Comparison of ENCODE assay signal across 8 cellular contexts in genomic region chr12:2739832-2740641, GRCh38. TPM values are rescaled to one million over a fixed set of nuclear protein-coding genes. Genes with fewer than 3 reads are reported as not detected.
DNase-seq lines count a peak whose midpoint lies in the region; FAIRE-seq and TF ChIP-seq lines count a peak whose summit lies in the region.

No MANE protein-coding gene starts in this region.

- FAIRE-seq in D721Med (lab: Jason Lieb, UNC): no peak

- TF ChIP-seq CTCF in D721Med (IDR thresholded peaks at IDR 0.05; ENCODE audit: insufficient read depth, missing control alignments): peak; percentile 50

- DNase-seq in D721Med (ENCODE audit: insufficient read length, low spot score) (no peak), NCI-H1105 (lab: John Stamatoyannopoulos, UW) (peak; percentile 22), cerebellum (ENCODE audit: low spot score) (peak; percentile 48), middle frontal gyrus (ENCODE audit: extremely low spot score, low spot score) (peak; percentile 27), ecto neural progenitor cell (ENCODE audit: low spot score) (no peak), mesenteric fat pad (ENCODE audit: low spot score) (no peak), ureter (ENCODE audit: low spot score) (no peak)
- DNase-seq in activated naive CD4-positive, alpha-beta T cell treated with anti-CD3 and anti-CD28 coated beads, Interleukin-2, amount 50 U/mL, for 16 hours: no peak

RNA-seq across cellular contexts. Expression of gene FKBP4, which starts 54.7 kb away (rescaled TPM):
- 39.7 TPM for total RNA-seq in cerebellum
- total RNA-seq in mesenteric fat pad: 51.3 TPM
- 115 TPM for total RNA-seq in ureter

Comparison
In these comparisons a context has a peak if more than half of its experiments do, and no peak if none do; other contexts are left out.
1. DNase-seq: peak in NCI-H1105 (single experiment), cerebellum (single experiment) and middle frontal gyrus (single experiment); none in D721Med (single experiment), ecto neural progenitor cell (single experiment), mesenteric fat pad (single experiment), activated naive CD4-positive, alpha-beta T cell treated with anti-CD3 and anti-CD28 coated beads, Interleukin-2, amount 50 U/mL, for 16 hours (single experiment) and ureter (single experiment).